In the genomic region with DNA sequence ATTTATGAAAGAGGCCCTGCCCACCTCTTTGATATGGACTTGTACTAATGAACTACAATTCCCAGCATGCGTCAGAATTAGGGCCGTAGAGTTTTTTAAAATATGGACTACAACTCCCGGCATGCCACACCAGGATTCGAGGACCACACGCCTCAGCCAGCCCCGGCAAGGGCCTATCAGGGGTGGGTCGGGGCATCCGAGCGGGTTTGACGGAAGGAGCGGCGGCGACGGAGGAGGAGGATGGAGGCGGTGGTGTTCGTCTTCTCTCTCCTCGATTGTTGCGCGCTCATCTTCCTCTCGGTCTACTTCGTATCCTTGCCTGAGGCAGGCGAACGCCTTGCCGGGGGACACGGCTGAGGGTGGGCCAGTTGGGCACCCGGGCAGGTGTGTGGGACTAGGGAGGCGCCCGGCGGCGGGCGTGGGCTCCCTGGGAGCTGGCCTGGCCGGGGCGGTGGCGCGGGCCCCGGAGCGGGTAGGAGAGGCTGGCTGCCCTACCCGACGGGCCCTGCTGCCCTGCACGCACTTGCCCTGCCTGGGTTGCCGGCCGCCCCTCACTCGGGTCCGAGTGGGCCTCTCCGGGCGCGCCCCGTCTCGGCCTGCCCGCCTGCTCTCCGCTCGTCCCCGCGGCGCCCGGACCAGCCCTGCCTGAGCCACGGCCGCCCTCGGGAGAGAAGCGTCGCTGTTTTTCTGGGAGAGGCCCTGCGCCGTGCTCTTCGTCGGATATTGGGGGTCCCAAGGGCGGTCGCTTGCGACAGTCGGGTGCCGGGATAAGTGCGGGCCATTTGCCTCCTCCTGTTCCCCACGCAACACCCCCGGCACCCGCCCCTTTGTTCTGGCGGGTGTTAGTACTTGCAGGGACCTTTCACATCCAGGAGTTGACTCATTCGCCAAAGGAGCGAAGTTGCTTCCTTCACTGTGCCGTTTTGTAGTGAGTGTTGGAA, we compare ENCODE assay signal across 8 cellular contexts. TPM values are rescaled to one million over a fixed set of nuclear protein-coding genes. Genes with fewer than 3 reads are reported as not detected.
DNase-seq lines count a peak whose midpoint lies in the region; TF ChIP-seq lines count a peak whose summit lies in the region.

A gene (plus strand): TSS at position 195 of the 941 bp plus-strand sequence. CDS start 46 bp downstream, at position 241.

- H3K27ac Mint-ChIP-seq in neural crest cell (ENCODE audit: unreplicated experiment) = peak within 1 kb of the TSS; percentile 77

- no peak within 1 kb of the TSS for H3K27ac ChIP-seq in MM.1S (ENCODE audit: low read length)
- peak within 1 kb of the TSS; percentile 77 for H3K27ac ChIP-seq in stomach smooth muscle (ENCODE audit: low read length)

- H4K20me1 ChIP-seq in MM.1S (ENCODE audit: insufficient read depth, low read length) = no peaks in the 10 kb centered on the region

- DNase-seq in HAP-1 (ENCODE audit: low spot score in 2 of 2) = peak; percentile 94 to 96
- DNase-seq in MM.1S = peak; percentile 99
- peak; percentile 99 for DNase-seq in SIG-M5 treated with dmso at 0.1 percent for 504 hours (lab: John Stamatoyannopoulos, UW; ENCODE audit: unreplicated experiment)
- peak; percentile 89 for DNase-seq in activated gamma-delta T cell treated with Interleukin-2 at 50 U/mL for 16 hours
- DNase-seq in foreskin fibroblast = peak; percentile 90 to 97
- DNase-seq in neural crest cell (ENCODE audit: low read depth, low spot score) = peak; percentile 76

- H3K9ac ChIP-seq in ES-I3 (ENCODE audit: low read depth, low read length) = peak within 1 kb of the TSS; percentile 93
- H3K9ac ChIP-seq in MM.1S (ENCODE audit: low read length) = peak within 1 kb of the TSS; percentile 55
- H3K9ac ChIP-seq in stomach smooth muscle (ENCODE audit: low read length in 2 of 2) = peak within 1 kb of the TSS; percentile 81 to 84

- peaks cover 45% of the 10 kb centered on the region for H3K79me2 ChIP-seq in MM.1S (ENCODE audit: low read length)

- in situ Hi-C loops in HAP-1 (cut with MboI; ENCODE audit: low sequenced_read_pairs) = no loop called here

- no peaks in the 10 kb centered on the region for H3K27me3 ChIP-seq in HAP-1 (ENCODE audit: low read depth)
- no peaks in the 10 kb centered on the region for H3K27me3 ChIP-seq in MM.1S (replicated peaks; ENCODE audit: insufficient read depth, low read length)
- H3K27me3 ChIP-seq in stomach smooth muscle (ENCODE audit: control insufficient read depth in 1 of 2, insufficient read depth in 2 of 2, low read length in 2 of 2) = no peaks in the 10 kb centered on the region

- H3F3A ChIP-seq in MM.1S (ENCODE audit: insufficient read depth, low read length) = no peaks in the 10 kb centered on the region

- H3K27me3 Mint-ChIP-seq in neural crest cell (ENCODE audit: low read depth) = no peaks in the 10 kb centered on the region

- H3K4me3 ChIP-seq in HAP-1 = peak within 1 kb of the TSS; percentile 81
- H3K4me3 ChIP-seq in MM.1S (ENCODE audit: low read length) = peak within 1 kb of the TSS; percentile 81
- H3K4me3 ChIP-seq in foreskin fibroblast (ENCODE audit: low read depth in 1 of 2, low read length in 2 of 2) = peak within 1 kb of the TSS; percentile 79 to 81
- H3K4me3 ChIP-seq in stomach smooth muscle (ENCODE audit: low read length in 2 of 2) = peak within 1 kb of the TSS; percentile 81 to 89

- H3K4me3 Mint-ChIP-seq in neural crest cell = peak within 1 kb of the TSS; percentile 97

- H3K36me3 ChIP-seq in ES-I3 (ENCODE audit: insufficient read depth, low read length) = peaks cover 3% of the 10 kb centered on the region; the same call in 1 of the 2 replicates
- peaks cover 5% of the 10 kb centered on the region for H3K36me3 ChIP-seq in HAP-1 (replicated peaks)
- no peaks in the 10 kb centered on the region for H3K36me3 ChIP-seq in MM.1S (replicated peaks; ENCODE audit: insufficient read depth, low read length)
- no peaks in the 10 kb centered on the region for H3K36me3 ChIP-seq in stomach smooth muscle (ENCODE audit: control insufficient read depth in 2 of 2, insufficient read depth in 2 of 2, low read length in 2 of 2)

- no peaks in the 10 kb centered on the region for H3K9me3 Mint-ChIP-seq in neural crest cell

- H3K9me2 ChIP-seq in MM.1S (replicated peaks; ENCODE audit: insufficient read depth, low read length) = no peaks in the 10 kb centered on the region

- TF ChIP-seq CTCF in MM.1S (IDR thresholded peaks at IDR 0.05; ENCODE audit: low read length) (no peak), foreskin fibroblast (IDR thresholded peaks at IDR 0.05; ENCODE audit: low read depth, low read length) (no peak), neural crest cell (conservative IDR thresholded peaks at IDR 0.05) (no peak)

- H3K4me1 Mint-ChIP-seq in neural crest cell = peaks cover 30% of the 10 kb centered on the region

- peaks cover 15% of the 10 kb centered on the region for H3K4me1 ChIP-seq in ES-I3 (ENCODE audit: insufficient read depth, low read length)
- peaks cover 18% of the 10 kb centered on the region for H3K4me1 ChIP-seq in HAP-1
- peaks cover 9% of the 10 kb centered on the region for H3K4me1 ChIP-seq in MM.1S (ENCODE audit: low read length)
- peaks cover 6% of the 10 kb centered on the region for H3K4me1 ChIP-seq in stomach smooth muscle (ENCODE audit: control insufficient read depth, insufficient read depth, low read length)

- H2AFZ ChIP-seq in MM.1S (ENCODE audit: low read length) = peak within 1 kb of the TSS; percentile 80

- H3K4me2 ChIP-seq in MM.1S (ENCODE audit: low read depth, low read length) = peak within 1 kb of the TSS; percentile 88

- no peaks in the 10 kb centered on the region for H3K36me3 Mint-ChIP-seq in neural crest cell (ENCODE audit: low read depth)

- H3K9me3 ChIP-seq in ES-I3 (ENCODE audit: control insufficient read depth, insufficient read depth, low read length) = peaks cover 3% of the 10 kb centered on the region; the same call in 1 of the 2 replicates
- H3K9me3 ChIP-seq in HAP-1 = no peaks in the 10 kb centered on the region
- H3K9me3 ChIP-seq in MM.1S (replicated peaks; ENCODE audit: insufficient read depth, low read length) = no peaks in the 10 kb centered on the region
- H3K9me3 ChIP-seq in stomach smooth muscle (ENCODE audit: control insufficient read depth in 2 of 2, low read length in 2 of 2) = no peaks in the 10 kb centered on the region

RNA-seq across cellular contexts. Expression of the gene that starts here (rescaled TPM):
- 66.5 and 70.2 TPM in 2 replicates for total RNA-seq in neural crest cell
